In genomic region chr6:111660531-111660930, GRCh38 we compare ENCODE assay signal across 17 cellular contexts. TPM values are rescaled to one million over a fixed set of nuclear protein-coding genes. Genes with fewer than 3 reads are reported as not detected.
DNase-seq lines count a peak whose midpoint lies in the region; ATAC-seq, FAIRE-seq and TF ChIP-seq lines count a peak whose summit lies in the region.
"Had no signal": no experiment of that assay in that cellular context is flagged by ENCODE, and none has a peak within 500 bp of the region (broad histone marks: within the 10 kb centered on the region; RNA-seq: fewer than 3 reads in every experiment).

No MANE protein-coding gene starts in this region.

- POLR2A ChIA-PET in K562 (lab: Yijun Ruan, JAX), result no interaction called here

- TF ChIP-seq EP300 in K562 (IDR thresholded peaks at IDR 0.05; ENCODE audit: low read length), result no peak

- no peak overlapping the region for H2AFZ ChIP-seq in K562 (ENCODE audit: low read depth, low read length)

- H3K4me2 ChIP-seq in K562 (ENCODE audit: insufficient read depth, low read length), result no peak overlapping the region
- H3K4me2 ChIP-seq: A549 had no signal

- no peak overlapping the region for H3K4me3 Mint-ChIP-seq in activated naive CD4-positive, alpha-beta T cell treated with anti-CD3 and anti-CD28 coated beads, Interleukin-2, amount 50 U/mL, for 24 hours
- no peak overlapping the region for H3K4me3 Mint-ChIP-seq in activated naive CD4-positive, alpha-beta T cell treated with anti-CD3 and anti-CD28 coated beads for 36 hours
- H3K4me3 Mint-ChIP-seq: CD8-positive, alpha-beta T cell had no signal

- H3K79me2 ChIP-seq in K562 (ENCODE audit: control insufficient read depth, insufficient read depth, low read length), result no peaks in the 10 kb centered on the region

- peaks cover 2 to 25% of the 10 kb centered on the region in 2 experiments; a peak in 3 of 5 replicates for H3K27me3 ChIP-seq in K562 (ENCODE audit: control insufficient read depth in 2 of 2, insufficient read depth in 2 of 2, low read length in 2 of 2)
- H3K27me3 ChIP-seq in iPS-20b (ENCODE audit: insufficient read depth, low read length), result no peaks in the 10 kb centered on the region
- no peaks in the 10 kb centered on the region for H3K27me3 ChIP-seq in colonic mucosa
- no peaks in the 10 kb centered on the region for H3K27me3 ChIP-seq in aorta (ENCODE audit: control insufficient read depth in 1 of 2, insufficient read depth in 2 of 2, low read length in 1 of 2)
- H3K27me3 ChIP-seq: BE2C had no signal

- no peaks in the 10 kb centered on the region for H3K27me3 Mint-ChIP-seq in activated naive CD4-positive, alpha-beta T cell treated with anti-CD3 and anti-CD28 coated beads, Interleukin-2, amount 50 U/mL, for 24 hours
- no peaks in the 10 kb centered on the region for H3K27me3 Mint-ChIP-seq in activated naive CD4-positive, alpha-beta T cell treated with anti-CD3 and anti-CD28 coated beads for 36 hours (ENCODE audit: low read depth)

- no peaks in the 10 kb centered on the region for H3K9me1 ChIP-seq in K562 (ENCODE audit: control insufficient read depth, insufficient read depth, low read length)

- in situ Hi-C loops in K562 (cut with MboI), result no loop called here

- intact Hi-C loops in activated naive CD4-positive, alpha-beta T cell treated with anti-CD3 and anti-CD28 coated beads for 36 hours (cut with micrococcal nuclease), result no loop called here
- intact Hi-C loops in K562 (cut with micrococcal nuclease) (no loop called here), colonic mucosa (cut with DNase I) (no loop called here), aorta (cut with DNase I) (no loop called here)

- FAIRE-seq in K562 (lab: Jason Lieb, UNC), result no peak
- FAIRE-seq: A549, GM19239, H1 had no signal

- TF ChIP-seq RAD21 in K562 (CRISPR knock-in tag; conservative IDR thresholded peaks at IDR 0.05 in 1 of 2, IDR thresholded peaks at IDR 0.05 in 1 of 2), result no peak

- no peak for TF ChIP-seq POLR2A in K562 (conservative IDR thresholded peaks at IDR 0.05)

- no peak overlapping the region for H3K4me3 ChIP-seq in K562
- 0 out of 2 replicates have a peak overlapping the region, but pooled peaks have one; percentile 7 for H3K4me3 ChIP-seq in iPS-20b (ENCODE audit: low read length)
- H3K4me3 ChIP-seq in colonic mucosa, result no peak overlapping the region
- no peak overlapping the region for H3K4me3 ChIP-seq in aorta (ENCODE audit: low read length in 2 of 2)
- H3K4me3 ChIP-seq: A549, HAP-1 had no signal

- TF ChIP-seq CTCF in K562 (IDR thresholded peaks at IDR 0.05 in 2 of 3, conservative IDR thresholded peaks at IDR 0.05 in 1 of 3; ENCODE audit: insufficient read depth in 2 of 3, low read depth in 1 of 3, low read length in 3 of 3) (no peak), colonic mucosa (IDR thresholded peaks at IDR 0.05) (no peak)

- H3K27ac Mint-ChIP-seq in activated naive CD4-positive, alpha-beta T cell treated with anti-CD3 and anti-CD28 coated beads, Interleukin-2, amount 50 U/mL, for 24 hours, result peak overlapping the region; percentile 1
- H3K27ac Mint-ChIP-seq in activated naive CD4-positive, alpha-beta T cell treated with anti-CD3 and anti-CD28 coated beads for 36 hours, result no peak overlapping the region
- H3K27ac Mint-ChIP-seq: CD8-positive, alpha-beta T cell had no signal

- H3K4me1 ChIP-seq in K562 (replicated peaks in 1 of 2; ENCODE audit: control insufficient read depth in 2 of 2, insufficient read depth in 2 of 2, low read length in 2 of 2), result peaks cover 13 to 14% of the 10 kb centered on the region in 2 experiments
- H3K4me1 ChIP-seq in iPS-20b (ENCODE audit: insufficient read depth, low read length), result peaks cover 35% of the 10 kb centered on the region
- H3K4me1 ChIP-seq in colonic mucosa, result no peaks in the 10 kb centered on the region
- peaks cover 4 to 8% of the 10 kb centered on the region in 2 donors for H3K4me1 ChIP-seq in aorta (ENCODE audit: control insufficient read depth in 1 of 2, insufficient read depth in 2 of 2, low read length in 2 of 2)
- H3K4me1 ChIP-seq: HAP-1 had no signal

- no peaks in the 10 kb centered on the region for H3K9me3 Mint-ChIP-seq in activated naive CD4-positive, alpha-beta T cell treated with anti-CD3 and anti-CD28 coated beads, Interleukin-2, amount 50 U/mL, for 24 hours
- no peaks in the 10 kb centered on the region for H3K9me3 Mint-ChIP-seq in activated naive CD4-positive, alpha-beta T cell treated with anti-CD3 and anti-CD28 coated beads for 36 hours
- H3K9me3 Mint-ChIP-seq: CD8-positive, alpha-beta T cell had no signal

- H3K27ac ChIP-seq in K562 (ENCODE audit: extremely low read depth, low read depth, low read length) (no peak overlapping the region), iPS-20b (ENCODE audit: low read length) (no peak overlapping the region), colonic mucosa (no peak overlapping the region), aorta (ENCODE audit: low read depth in 1 of 2, low read length in 2 of 2) (no peak overlapping the region)
- H3K27ac ChIP-seq: A549, C4-2B had no signal

- H3K9me3 ChIP-seq in K562 (replicated peaks; ENCODE audit: control insufficient read depth, insufficient read depth, low read depth, low read length) (no peaks in the 10 kb centered on the region), iPS-20b (ENCODE audit: insufficient read depth, low read depth, low read length) (no peaks in the 10 kb centered on the region), colonic mucosa (no peaks in the 10 kb centered on the region), aorta (ENCODE audit: control insufficient read depth, low read length) (no peaks in the 10 kb centered on the region)
- H3K9me3 ChIP-seq: A549, BE2C, Caco-2, HAP-1 had no signal

- H3K4me1 Mint-ChIP-seq in activated naive CD4-positive, alpha-beta T cell treated with anti-CD3 and anti-CD28 coated beads, Interleukin-2, amount 50 U/mL, for 24 hours, result peaks cover 3% of the 10 kb centered on the region
- H3K4me1 Mint-ChIP-seq in activated naive CD4-positive, alpha-beta T cell treated with anti-CD3 and anti-CD28 coated beads for 36 hours (ENCODE audit: low read depth), result no peaks in the 10 kb centered on the region

- H3K9ac ChIP-seq in K562 (ENCODE audit: insufficient read depth in 1 of 2, low read depth in 2 of 2, low read length in 2 of 2) (no peak overlapping the region), iPS-20b (ENCODE audit: low read depth, low read length) (0 out of 2 replicates have a peak overlapping the region, but pooled peaks have one; percentile 34), colonic mucosa (ENCODE audit: low read depth in 2 of 2, low read length in 2 of 2) (no peak overlapping the region)

- BruUV-seq in K562 (replicated peaks; lab: Mats Ljungman, UMichigan), result no TSS peak

- no peak for DNase-seq in activated naive CD4-positive, alpha-beta T cell treated with anti-CD3 and anti-CD28 coated beads for 36 hours
- DNase-seq in K562 (ENCODE audit: extremely low read depth in 1 of 4, low spot score in 3 of 4) (no peak), NCI-H1436 treated with DMSO at 0.1 percent for 48 hours (lab: John Stamatoyannopoulos, UW) (no peak), colonic mucosa (no peak), aorta (no peak)
- DNase-seq: BE2C; Caco-2; CD8-positive, alpha-beta T cell; DND-41; GDM1 had no signal

- CTCF ChIA-PET in activated naive CD4-positive, alpha-beta T cell treated with anti-CD3 and anti-CD28 coated beads for 36 hours (lab: Charles Lee), result interaction anchor here (0.6 kb wide), 1 partner anchor 8 kb away, joined by 5 read pairs; no protein-coding TSS in a partner anchor
- CTCF ChIA-PET in K562 (lab: Yijun Ruan, JAX; ENCODE audit: low intra/inter-chr PET ratio), result no interaction called here

- H3K36me3 ChIP-seq in K562 (ENCODE audit: control insufficient read depth, insufficient read depth, low read length) (no peaks in the 10 kb centered on the region), iPS-20b (ENCODE audit: insufficient read depth, low read depth, low read length) (0 out of 2 replicates have a peak, but pooled peaks cover 2% of the 10 kb centered on the region), colonic mucosa (no peaks in the 10 kb centered on the region), aorta (ENCODE audit: control insufficient read depth in 1 of 2, insufficient read depth in 2 of 2, low read length in 1 of 2) (no peaks in the 10 kb centered on the region)
- H3K36me3 ChIP-seq: BE2C, HAP-1 had no signal

- H4K20me1 ChIP-seq in K562 (replicated peaks; ENCODE audit: control insufficient read depth, insufficient read depth, low read length), result no peaks in the 10 kb centered on the region

- H3K36me3 Mint-ChIP-seq in activated naive CD4-positive, alpha-beta T cell treated with anti-CD3 and anti-CD28 coated beads, Interleukin-2, amount 50 U/mL, for 24 hours, result peaks cover 11% of the 10 kb centered on the region
- peaks cover 20% of the 10 kb centered on the region for H3K36me3 Mint-ChIP-seq in activated naive CD4-positive, alpha-beta T cell treated with anti-CD3 and anti-CD28 coated beads for 36 hours (ENCODE audit: low read depth)

- 26% methylated on average over 3 of the region's 3 CpGs for WGBS in K562 (ENCODE audit: insufficient coverage, low coverage, missing lambda C conversion rate)
- 98% methylated on average over 3 of the region's 3 CpGs for WGBS in aorta, 2 donors

- ATAC-seq in K562 (no peak), aorta (ENCODE audit: low FRiP score) (no peak)
- ATAC-seq: A549; CD8-positive, alpha-beta T cell had no signal

TF ChIP-seq in K562, 482 proteins besides CTCF, POLR2A, EP300 and RAD21 (continues in another document):
- TF ChIP-seq RFX1 (IDR thresholded peaks at IDR 0.05), result peak; percentile 68

RNA-seq across cellular contexts. Expression of gene TRAF3IP2, which starts 54.9 kb away (rescaled TPM):
- 10 to 100 TPM; 39.9 to 42.2 TPM for total RNA-seq in activated naive CD4-positive, alpha-beta T cell treated with anti-CD3 and anti-CD28 coated beads for 36 hours
- 7.6 and 9.6 TPM in 2 replicates for total RNA-seq in K562 (2011; cell fraction: chromatin; rRNA removed; ENCODE audit: low replicate concordance)
- 5.0 and 6.0 TPM in 2 replicates for total RNA-seq in K562 (2011; cell fraction: nucleolus; rRNA removed)
- 8.3 TPM in 2 replicates for total RNA-seq in K562 (2011; cell fraction: nucleoplasm; rRNA removed)
- total RNA-seq in K562 (2014; rRNA removed) (13.8 and 16.5 TPM in 2 replicates), K562 (2014; rRNA removed; fragmentation: Illumina TruSeq; extraction: Trizol) (12.3 and 13.4 TPM in 2 replicates), K562 (2015; rRNA removed; fragmentation: Illumina TruSeq; extraction: Trizol) (9.1 and 11.7 TPM in 2 replicates), K562 (2021) (14.6 and 14.8 TPM in 2 replicates), colonic mucosa (10 to 100 TPM; 62.0 to 66.6 TPM), aorta (10 to 100 TPM; 24.7 to 39.0 TPM)
- polyA plus RNA-seq in K562 (2011; rRNA removed) (11.3 and 16.7 TPM in 2 replicates), K562 (2014; fragmentation: Illumina TruSeq; extraction: Trizol) (18.9 and 20.3 TPM in 2 replicates), K562 (2014; fragmentation: Nextera tagmentation; extraction: Ambion mirVana) (10 to 100 TPM in 1 of 2 experiments, 1 to 10 TPM in 1; 7.3 to 12.1 TPM), K562 (2014; rRNA removed) (10.2 and 15.8 TPM in 2 replicates), aorta (10 to 100 TPM; 12.0 to 12.2 TPM)
- polyA plus RNA-seq in K562 (2011; cell fraction: cytosol; rRNA removed), result 16.7 and 19.0 TPM in 2 replicates
- 5.7 and 9.2 TPM in 2 replicates for polyA plus RNA-seq in K562 (2011; cell fraction: nucleus; rRNA removed)
- 10.6 and 21.6 TPM in 2 replicates for polyA plus RNA-seq in K562 (2012)
- 14.7 and 15.1 TPM in 2 replicates for polyA minus RNA-seq in K562 (2011; rRNA and poly(A)+ RNA removed)
- polyA minus RNA-seq in K562 (2011; cell fraction: cytosol; rRNA and poly(A)+ RNA removed), result 9.2 and 9.9 TPM in 2 replicates
- 6.7 and 7.4 TPM in 2 replicates for polyA minus RNA-seq in K562 (2011; cell fraction: nucleus; rRNA and poly(A)+ RNA removed)
